Comparison of ENCODE assay signal across 28 cellular contexts in the genomic region with DNA sequence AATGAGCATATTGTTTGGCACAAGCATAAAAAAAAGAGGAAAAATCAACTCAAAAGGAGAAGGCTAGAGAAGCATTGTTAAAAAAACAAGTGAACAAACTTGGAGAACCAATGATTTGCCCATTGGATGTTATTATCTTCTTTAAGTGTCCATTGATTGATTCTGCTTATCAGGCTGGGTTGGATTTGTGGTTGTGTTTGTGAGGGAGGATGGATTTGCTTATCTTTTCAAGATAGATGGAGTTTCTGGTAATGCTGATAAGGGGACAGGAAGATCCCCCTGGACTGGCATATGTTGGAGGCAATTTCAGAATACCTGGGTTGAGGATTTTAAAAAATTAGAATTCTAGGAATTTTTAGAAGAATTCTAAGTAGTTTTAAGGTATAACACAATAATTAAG.
"Had no signal": no experiment of that assay in that cellular context is flagged by ENCODE, and none has a peak within 500 bp of the region (broad histone marks: within the 10 kb centered on the region; RNA-seq: fewer than 3 reads in every experiment).

No MANE protein-coding gene starts in this region.

- H3K27me3 ChIP-seq: colonic mucosa, dorsolateral prefrontal cortex, esophagus muscularis mucosa, esophagus squamous epithelium, foreskin keratinocyte, gastrocnemius medialis had no signal

- H3K4me3 Mint-ChIP-seq: dendritic cell treated with granulocyte-macrophage colony-stimulating factor and Interleukin-4, amounts not matched to agents 40 ng/mL and 50 ng/mL, for 4 days; effector memory CD8-positive, alpha-beta T cell; endodermal cell had no signal

- H3K27me3 Mint-ChIP-seq: dendritic cell treated with granulocyte-macrophage colony-stimulating factor and Interleukin-4, amounts not matched to agents 40 ng/mL and 50 ng/mL, for 4 days had no signal

- H3K4me3 ChIP-seq: colonic mucosa, coronary artery, dorsolateral prefrontal cortex, esophagus muscularis mucosa, esophagus squamous epithelium, gastrocnemius medialis, gastroesophageal sphincter, heart left ventricle had no signal

- H3K9me3 Mint-ChIP-seq: effector memory CD8-positive, alpha-beta T cell had no signal

- FAIRE-seq: colon, endometrium, endothelial cell of umbilical vein, frontal cortex had no signal

- DNase-seq: colonic mucosa; cortex of kidney; dermis blood vessel endothelial cell; dorsolateral prefrontal cortex; effector CD4-positive, alpha-beta T cell; effector CD8-positive, alpha-beta T cell; effector memory CD4-positive, alpha-beta T cell; effector memory CD8-positive, alpha-beta T cell; endodermal cell; erythroblast; esophagus squamous epithelium; foreskin fibroblast; foreskin keratinocyte; foreskin melanocyte; gastrocnemius medialis; glutamatergic neuron; head of caudate nucleus; heart left ventricle had no signal

- H3K27ac ChIP-seq: colonic mucosa, coronary artery, dorsolateral prefrontal cortex, epithelial cell of prostate, esophagus muscularis mucosa, esophagus squamous epithelium, foreskin keratinocyte, gastrocnemius medialis, gastroesophageal sphincter, heart left ventricle had no signal

- H3K27ac Mint-ChIP-seq: dendritic cell treated with granulocyte-macrophage colony-stimulating factor and Interleukin-4, amounts not matched to agents 40 ng/mL and 50 ng/mL, for 4 days; effector memory CD8-positive, alpha-beta T cell; endodermal cell had no signal

- H3K4me1 ChIP-seq: colonic mucosa, esophagus squamous epithelium, gastrocnemius medialis, gastroesophageal sphincter, heart left ventricle had no signal

- H3K36me3 ChIP-seq: colonic mucosa, esophagus muscularis mucosa, esophagus squamous epithelium, gastrocnemius medialis, gastroesophageal sphincter, heart left ventricle had no signal

- H3K9me3 ChIP-seq: colonic mucosa, esophagus squamous epithelium, gastrocnemius medialis had no signal

- ATAC-seq: effector memory CD8-positive, alpha-beta T cell; esophagus mucosa; foreskin keratinocyte; gastrocnemius medialis; gastroesophageal sphincter; heart left ventricle had no signal
